ENCODE assay signal across 29 cellular contexts in the genomic region with DNA sequence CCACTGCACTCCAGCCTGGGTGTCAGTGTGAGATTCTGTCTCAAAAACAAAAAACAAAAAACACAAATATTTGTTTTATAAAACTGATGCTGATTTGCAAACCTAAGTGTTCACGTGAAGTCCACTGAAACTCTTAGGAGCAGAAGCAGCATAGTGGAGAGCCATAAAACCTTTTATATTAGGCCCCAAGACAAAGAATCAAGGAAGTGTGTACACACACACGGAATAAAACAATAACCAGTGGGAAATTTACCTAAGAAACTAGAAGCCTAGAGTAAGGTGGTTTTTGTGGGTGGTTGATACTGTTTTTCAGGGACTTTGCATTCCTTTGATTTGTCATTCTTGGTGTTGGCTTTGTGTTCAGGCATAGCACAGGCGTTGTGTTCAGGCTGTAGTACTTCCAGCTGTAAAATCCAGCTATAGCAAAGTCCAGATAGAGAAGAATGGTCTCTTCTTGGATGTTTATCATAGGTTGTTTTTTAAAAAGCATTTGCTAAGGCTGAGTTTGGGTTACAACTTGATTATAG.
"Had no signal": no experiment of that assay in that cellular context is flagged by ENCODE, and none has a peak within 500 bp of the region (broad histone marks: within the 10 kb centered on the region; RNA-seq: fewer than 3 reads in every experiment).

No MANE protein-coding gene starts in this region.

- H3K27ac ChIP-seq: colonic mucosa, epithelial cell of prostate, gastrocnemius medialis, left ventricle myocardium inferior, lower lobe of right lung, neural progenitor cell, parathyroid adenoma, right atrium auricular region, sigmoid colon, spleen, testis, tibial artery had no signal

- H3K27me3 Mint-ChIP-seq: dendritic cell treated with granulocyte-macrophage colony-stimulating factor and Interleukin-4, amounts not matched to agents 40 ng/mL and 50 ng/mL, for 4 days; memory B cell; naive B cell; natural killer cell treated with Interleukin-12 subunit alpha and Interleukin-12 subunit beta and Interleukin-15 and Interleukin-18, amount 100 ng/mL, for 72 hours; progenitor cell of endocrine pancreas; stimulated activated memory B cell treated with anti-CD40 and anti-IgM and Interleukin-4, amounts not matched to agents 10 μg/mL and 1 μg/mL and 100 μg/mL, for 72 hours; type B pancreatic cell had no signal

- H3K4me2 ChIP-seq: neural progenitor cell had no signal

- FAIRE-seq: kidney had no signal

- H3K4me3 Mint-ChIP-seq: dendritic cell treated with granulocyte-macrophage colony-stimulating factor and Interleukin-4, amounts not matched to agents 40 ng/mL and 50 ng/mL, for 4 days; endodermal cell; memory B cell; naive B cell; natural killer cell treated with Interleukin-12 subunit alpha and Interleukin-12 subunit beta and Interleukin-15 and Interleukin-18, amount 100 ng/mL, for 72 hours; neural progenitor cell; stimulated activated memory B cell treated with anti-CD40 and anti-IgM and Interleukin-4, amounts not matched to agents 10 μg/mL and 1 μg/mL and 100 μg/mL, for 72 hours; type B pancreatic cell had no signal

- DNase-seq: colonic mucosa; effector CD8-positive, alpha-beta T cell; endodermal cell; foreskin fibroblast; gastrocnemius medialis; head of caudate nucleus; kidney; left cardiac atrium; left ventricle myocardium inferior; lower lobe of right lung; naive B cell; sigmoid colon; spleen; stimulated activated CD4-positive, alpha-beta T cell treated with anti-CD3 and anti-CD28 coated beads, Interleukin-4, amount 100 ng/mL, for 4 hours; stimulated activated naive CD8-positive, alpha-beta T cell treated with anti-CD3 and anti-CD28 coated beads, Interleukin-15, Interleukin-2, amounts not matched to agents 100 U/mL and 50 U/mL, for 24 hours; substantia nigra; testis; tibial artery had no signal

- H3K4me3 ChIP-seq: colonic mucosa, gastrocnemius medialis, left ventricle myocardium inferior, lower lobe of right lung, neural progenitor cell, right atrium auricular region, sigmoid colon, spleen, testis, tibial artery had no signal

- H3K79me2 ChIP-seq: parathyroid adenoma had no signal

- H2AFZ ChIP-seq: neural progenitor cell, parathyroid adenoma had no signal

- H3K4me1 Mint-ChIP-seq: endodermal cell; neural progenitor cell; stimulated activated memory B cell treated with anti-CD40 and anti-IgM and Interleukin-4, amounts not matched to agents 10 μg/mL and 1 μg/mL and 100 μg/mL, for 72 hours had no signal

- H3K36me3 Mint-ChIP-seq: natural killer cell treated with Interleukin-12 subunit alpha and Interleukin-12 subunit beta and Interleukin-15 and Interleukin-18, amount 100 ng/mL, for 72 hours; neural progenitor cell had no signal

- ATAC-seq: esophagus mucosa; gastrocnemius medialis; left cardiac atrium; lower lobe of right lung; natural killer cell treated with Interleukin-12 subunit alpha and Interleukin-12 subunit beta and Interleukin-15 and Interleukin-18, amount 100 ng/mL, for 72 hours; stimulated activated memory B cell treated with anti-CD40 and anti-IgM and Interleukin-4, amounts not matched to agents 10 μg/mL and 1 μg/mL and 100 μg/mL, for 72 hours; stimulated activated naive CD8-positive, alpha-beta T cell treated with anti-CD3 and anti-CD28 coated beads, Interleukin-15, Interleukin-2, amounts not matched to agents 100 U/mL and 50 U/mL, for 24 hours had no signal

- H3K27me3 ChIP-seq: colonic mucosa, gastrocnemius medialis, neural progenitor cell, right atrium auricular region, sigmoid colon, spleen, testis, tibial artery had no signal

- H3K27ac Mint-ChIP-seq: dendritic cell treated with granulocyte-macrophage colony-stimulating factor and Interleukin-4, amounts not matched to agents 40 ng/mL and 50 ng/mL, for 4 days; endodermal cell; memory B cell; natural killer cell treated with Interleukin-12 subunit alpha and Interleukin-12 subunit beta and Interleukin-15 and Interleukin-18, amount 100 ng/mL, for 72 hours; neural progenitor cell; progenitor cell of endocrine pancreas; stimulated activated memory B cell treated with anti-CD40 and anti-IgM and Interleukin-4, amounts not matched to agents 10 μg/mL and 1 μg/mL and 100 μg/mL, for 72 hours; type B pancreatic cell had no signal

- H3K9me3 ChIP-seq: colonic mucosa, gastrocnemius medialis, left ventricle myocardium inferior, lower lobe of right lung, right atrium auricular region, sigmoid colon, testis, tibial artery had no signal

- H3K4me1 ChIP-seq: colonic mucosa, gastrocnemius medialis, left ventricle myocardium inferior, lower lobe of right lung, neural progenitor cell, parathyroid adenoma, right atrium auricular region, sigmoid colon, spleen, testis, tibial artery had no signal

- H3K36me3 ChIP-seq: colonic mucosa, lower lobe of right lung, neural progenitor cell, right atrium auricular region had no signal

- H3K9me3 Mint-ChIP-seq: dendritic cell treated with granulocyte-macrophage colony-stimulating factor and Interleukin-4, amounts not matched to agents 40 ng/mL and 50 ng/mL, for 4 days; endodermal cell; memory B cell; naive B cell; natural killer cell treated with Interleukin-12 subunit alpha and Interleukin-12 subunit beta and Interleukin-15 and Interleukin-18, amount 100 ng/mL, for 72 hours; stimulated activated memory B cell treated with anti-CD40 and anti-IgM and Interleukin-4, amounts not matched to agents 10 μg/mL and 1 μg/mL and 100 μg/mL, for 72 hours; type B pancreatic cell had no signal
